1 cellular context compared by ENCODE assay signal in genomic region chr6:133041020-133041419, GRCh38.
TF ChIP-seq lines count a peak whose summit lies in the region.

No MANE protein-coding gene starts in this region.

TF ChIP-seq in HEK293, 187 proteins besides CTCF, POLR2A, EP300 and RAD21 (continued from another document):
- TF ChIP-seq ZNF518A (tag by site-specific recombination; conservative IDR thresholded peaks at IDR 0.05; ENCODE audit: low read depth), result no peak
- TF ChIP-seq ZBTB17 (tag by site-specific recombination; IDR thresholded peaks at IDR 0.05), result peak; percentile 34; the same call in 1 of the 2 replicates
- TF ChIP-seq FEZF1 (tag by site-specific recombination; IDR thresholded peaks at IDR 0.05), result peak; percentile 18; the same call in 1 of the 2 replicates
- no peak for TF ChIP-seq ZNF155 (tag by site-specific recombination; IDR thresholded peaks at IDR 0.05)
- TF ChIP-seq GLI2 (tag by site-specific recombination; IDR thresholded peaks at IDR 0.05; ENCODE audit: borderline replicate concordance, low read depth), result no peak
